In the genomic region with DNA sequence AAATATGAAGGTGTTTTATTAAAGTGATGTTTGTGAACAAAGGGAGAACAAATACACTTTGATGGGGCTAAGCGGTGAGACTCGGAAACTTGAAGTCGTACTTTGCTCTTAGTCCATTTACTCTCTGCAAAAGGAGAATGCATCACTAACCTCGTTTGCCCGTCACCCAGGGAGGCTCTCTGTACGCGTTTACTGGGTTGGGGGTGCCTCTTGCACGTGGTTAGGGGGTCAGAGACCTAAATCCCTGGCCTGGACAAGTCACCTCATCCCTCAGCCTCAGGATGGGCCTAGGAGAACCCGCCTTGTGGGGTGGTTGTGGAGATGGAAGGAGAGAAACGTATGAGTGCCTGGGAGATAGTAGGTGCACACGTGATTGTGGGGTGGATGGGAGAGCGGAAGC, we compare ENCODE assay signal across 8 cellular contexts. TPM values are rescaled to one million over a fixed set of nuclear protein-coding genes. Genes with fewer than 3 reads are reported as not detected.
DNase-seq lines count a peak whose midpoint lies in the region; ATAC-seq and TF ChIP-seq lines count a peak whose summit lies in the region.

No MANE protein-coding gene starts in this region.

- peak overlapping the region; percentile 87 to 92 (median 90) for H3K4me3 Mint-ChIP-seq in T-cell

- peaks cover 23 to 36% (median 30%) of the 10 kb centered on the region in 3 donors for H3K4me1 Mint-ChIP-seq in T-cell

- WGBS in GM23248 (ENCODE audit: low coverage in 1 of 2, low lambda C conversion rate in 2 of 2, missing lambda C conversion rate in 2 of 2), 2 experiments, result 63 to 64% methylated on average over 12 of the region's 12 CpGs
- 56 to 66% methylated on average over 12 of the region's 12 CpGs for WGBS in esophagus squamous epithelium, 2 donors

- H3K4me2 ChIP-seq in GM23248 (ENCODE audit: unreplicated experiment) (peak overlapping the region; percentile 87), skeletal muscle satellite cell (ENCODE audit: low read length) (peak overlapping the region; percentile 74)

- H3K9me3 Mint-ChIP-seq in T-cell, result no peaks in the 10 kb centered on the region

- H3K27ac ChIP-seq in GM23248 (no peak overlapping the region), esophagus squamous epithelium (peak overlapping the region in 3 of 4 donors; percentile 3 to 52 (median 51))

- POLR2A ChIA-PET in T-cell (lab: Charles Lee), result interaction anchor here in 1 of 2 donors (1.1 to 1.4 kb wide), 2 partner anchors 247 to 345 kb away, joined by 3 to 4 read pairs; a partner anchor contains a TSS

- H3K36me3 Mint-ChIP-seq in T-cell, result peaks cover 7% of the 10 kb centered on the region

- no peaks in the 10 kb centered on the region for H3K9me3 ChIP-seq in GM23248 (ENCODE audit: low read depth)
- H3K9me3 ChIP-seq in esophagus squamous epithelium, result no peaks in the 10 kb centered on the region
- H3K9me3 ChIP-seq in skeletal muscle satellite cell (replicated peaks; ENCODE audit: low read length), result no peaks in the 10 kb centered on the region

- intact Hi-C loops in esophagus squamous epithelium (cut with DNase I), result no loop called here

- 0 out of 2 replicates have a peak, but pooled peaks cover 9% of the 10 kb centered on the region for H3K4me1 ChIP-seq in GM23248 (ENCODE audit: insufficient read depth)
- peaks cover 4 to 22% (median 11%) of the 10 kb centered on the region in 3 donors for H3K4me1 ChIP-seq in esophagus squamous epithelium
- H3K4me1 ChIP-seq in skeletal muscle satellite cell (ENCODE audit: control insufficient read depth, insufficient read depth, low read length), result peaks cover 16% of the 10 kb centered on the region

- H3K9me2 ChIP-seq in GM23248 (ENCODE audit: insufficient read depth), result no peaks in the 10 kb centered on the region

- ATAC-seq in T-cell (replicated peaks in 1 of 4) (no peak), GM18502 (IDR thresholded peaks at IDR 0.05; ENCODE audit: poor library complexity, unreplicated experiment) (no peak)
- no peak for ATAC-seq in activated CD4-positive, CD25-positive, alpha-beta regulatory T cell treated with anti-CD3 and anti-CD28 coated beads, Interleukin-2, amount 50 U/mL, for 24 hours

- H3K27me3 ChIP-seq in GM23248 (replicated peaks; ENCODE audit: insufficient read depth) (no peaks in the 10 kb centered on the region), esophagus squamous epithelium (no peaks in the 10 kb centered on the region), skeletal muscle satellite cell (ENCODE audit: control insufficient read depth, insufficient read depth, low read length) (no peaks in the 10 kb centered on the region)

- no peak for TF ChIP-seq POLR2A in esophagus squamous epithelium (IDR thresholded peaks at IDR 0.05)

- CTCF ChIA-PET in T-cell (lab: Charles Lee), result interaction anchor here in 1 of 2 donors (1.0 to 1.8 kb wide), 7 partner anchors 11 to 389 kb away, joined by 3 to 24 read pairs (median 7); no protein-coding TSS in a partner anchor

- H3K27ac Mint-ChIP-seq in T-cell, result peak overlapping the region; percentile 95 to 99

- H3K4me3 ChIP-seq in GM23248 (peak overlapping the region; percentile 69), esophagus squamous epithelium (peak overlapping the region in 3 of 4 donors; percentile 23 to 52 (median 26)), skeletal muscle satellite cell (ENCODE audit: low read length) (peak overlapping the region; percentile 54)

- no peak for TF ChIP-seq CTCF in esophagus squamous epithelium (IDR thresholded peaks at IDR 0.05)

- H2AFZ ChIP-seq in GM23248, result peak overlapping the region; percentile 95

- H3K27me3 Mint-ChIP-seq in T-cell, result no peaks in the 10 kb centered on the region

- DNase-seq in GM23248 (no peak), T-cell (peak in 6 of 34 experiments; percentile 5 to 26 (median 9)), esophagus squamous epithelium (lab: John Stamatoyannopoulos, UW) (no peak), CD1c-positive myeloid dendritic cell (ENCODE audit: extremely low spot score) (no peak), T-helper 9 cell (no peak)

- H4K20me1 ChIP-seq in GM23248 (ENCODE audit: insufficient read depth), result no peaks in the 10 kb centered on the region

- no peaks in the 10 kb centered on the region for H3K79me2 ChIP-seq in GM23248 (ENCODE audit: insufficient read depth)

- H3K36me3 ChIP-seq in GM23248 (ENCODE audit: low read depth), result no peaks in the 10 kb centered on the region
- no peaks in the 10 kb centered on the region for H3K36me3 ChIP-seq in esophagus squamous epithelium
- H3K36me3 ChIP-seq in skeletal muscle satellite cell (ENCODE audit: insufficient read depth, low read length), result no peaks in the 10 kb centered on the region

- in situ Hi-C loops in GM23248 (cut with MboI), result no loop called here

- H3K9ac ChIP-seq in GM23248 (peak overlapping the region; percentile 55), skeletal muscle satellite cell (ENCODE audit: low read depth, low read length) (peak overlapping the region; percentile 7)

- 0 out of 2 replicates have a peak, but pooled peaks cover 3% of the 10 kb centered on the region for H3F3A ChIP-seq in GM23248 (ENCODE audit: insufficient read depth)

RNA-seq across cellular contexts. Expression of a gene that starts 0.8 kb away (rescaled TPM):
- 10.1 and 29.5 TPM in 2 replicates for total RNA-seq in GM23248 (2014; rRNA removed; shearing (Covaris generic))
- 28.6 and 28.8 TPM in 2 replicates for polyA plus RNA-seq in GM23248 (2016; fragmentation: Nextera tagmentation; extraction: Ambion mirVana)
- total RNA-seq in T-cell, result 10 to 100 TPM; 19.1 to 34.5 (median 32.0) TPM
- 1 to 10 TPM; 6.1 to 9.5 (median 8.1) TPM for total RNA-seq in esophagus squamous epithelium
- total RNA-seq in skeletal muscle satellite cell (2012; rRNA removed), result 17.0 and 20.8 TPM in 2 replicates

RNA-seq across cellular contexts. Expression of a gene that starts 40.1 kb away (rescaled TPM):
- not detected in 2 replicates for total RNA-seq in GM23248 (2014; rRNA removed; shearing (Covaris generic))
- polyA plus RNA-seq in GM23248 (2016; fragmentation: Nextera tagmentation; extraction: Ambion mirVana), result not detected in 2 replicates
- total RNA-seq in T-cell (not detected), esophagus squamous epithelium (not detected)
- not detected in 2 replicates for total RNA-seq in skeletal muscle satellite cell (2012; rRNA removed)
